Comparison of ENCODE assay signal across 8 cellular contexts in the genomic region with DNA sequence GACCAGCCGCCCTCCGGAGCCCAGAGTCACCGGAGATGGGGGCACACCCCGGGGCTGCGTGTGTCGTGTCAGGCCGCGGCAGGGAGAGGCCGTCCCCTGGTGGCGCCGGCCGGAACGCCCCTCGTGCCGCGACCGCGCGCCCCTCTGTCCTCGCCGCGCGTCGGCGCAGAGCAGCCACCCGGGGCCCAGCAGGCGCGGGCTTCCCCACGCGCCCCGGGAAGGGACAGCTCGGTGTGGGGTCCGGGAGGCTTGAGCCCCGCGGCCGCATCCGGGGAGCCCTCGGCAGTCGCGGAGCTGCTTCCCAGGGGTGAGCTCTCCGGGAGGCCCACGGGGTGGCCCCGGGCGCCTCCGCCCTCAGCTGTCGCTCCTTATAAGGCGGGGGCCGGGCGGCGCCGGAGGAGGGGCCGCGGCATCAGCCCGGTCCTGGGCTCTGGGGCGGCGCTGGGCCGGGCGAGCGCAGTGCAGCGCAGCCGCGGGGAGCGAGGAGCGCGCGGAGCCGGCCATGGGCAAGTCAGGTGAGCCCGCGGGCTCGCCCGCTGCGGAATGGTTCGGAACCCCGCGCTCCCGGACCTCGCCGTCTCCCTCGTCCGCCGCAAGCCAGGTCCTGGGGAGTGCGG. TPM values are rescaled to one million over a fixed set of nuclear protein-coding genes. Genes with fewer than 3 reads are reported as not detected.
DNase-seq lines count a peak whose midpoint lies in the region; TF ChIP-seq lines count a peak whose summit lies in the region.

A gene with protein sequence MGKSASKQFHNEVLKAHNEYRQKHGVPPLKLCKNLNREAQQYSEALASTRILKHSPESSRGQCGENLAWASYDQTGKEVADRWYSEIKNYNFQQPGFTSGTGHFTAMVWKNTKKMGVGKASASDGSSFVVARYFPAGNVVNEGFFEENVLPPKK (plus strand): TSS at position 457 of the 617 bp plus-strand sequence. CDS start 46 bp downstream, at position 503.

- peak; percentile 72 for TF ChIP-seq CTCF in HFFc6 (IDR thresholded peaks at IDR 0.05)
- TF ChIP-seq CTCF in chondrocyte (IDR thresholded peaks at IDR 0.05), result peak; percentile 66

- H3K4me3 Mint-ChIP-seq in HFFc6, result peak within 1 kb of the TSS; percentile 92
- H3K4me3 Mint-ChIP-seq in chondrocyte (ENCODE audit: unreplicated experiment), result peak within 1 kb of the TSS; percentile 99

- DNase-seq in NCI-H1417 (lab: John Stamatoyannopoulos, UW), result peak; percentile 9 to 55 (median 54)
- DNase-seq in NCI-H1417 treated with DMSO at 0.1 percent for 48 hours (lab: John Stamatoyannopoulos, UW), result no peak
- peak; percentile 37 for DNase-seq in HFFc6
- DNase-seq in NCI-H1048 (lab: John Stamatoyannopoulos, UW), result peak; percentile 18
- peak; percentile 68 for DNase-seq in activated CD4-positive, alpha-beta T cell treated with anti-CD3 and anti-CD28 coated beads for 1 hour
- DNase-seq in chondrocyte (ENCODE audit: low spot score), result no peak
- peak; percentile 81 for DNase-seq in kidney tubule cell (ENCODE audit: low spot score)
- DNase-seq in stimulated activated CD4-positive, alpha-beta T cell treated with anti-CD3 and anti-CD28 coated beads, Interleukin-1b, Interleukin-23, amount 100 ng/mL, for 1 hour (ENCODE audit: low read depth in 2 of 2), result peak; percentile 41 to 46

- no peaks in the 10 kb centered on the region for H3K9me3 Mint-ChIP-seq in HFFc6
- H3K9me3 Mint-ChIP-seq in chondrocyte (ENCODE audit: low read depth), result peaks cover 4% of the 10 kb centered on the region

- H3K36me3 Mint-ChIP-seq in HFFc6 (ENCODE audit: low read depth) (no peaks in the 10 kb centered on the region), chondrocyte (ENCODE audit: low read depth) (peaks cover 3% of the 10 kb centered on the region)

- H3K27ac Mint-ChIP-seq in HFFc6, result peak within 1 kb of the TSS; percentile 58
- H3K27ac Mint-ChIP-seq in chondrocyte (ENCODE audit: unreplicated experiment), result peak within 1 kb of the TSS; percentile 84

- H3K4me1 Mint-ChIP-seq in HFFc6 (ENCODE audit: low read depth), result peaks cover 33% of the 10 kb centered on the region
- peaks cover 60% of the 10 kb centered on the region for H3K4me1 Mint-ChIP-seq in chondrocyte (ENCODE audit: low read depth)

- H3K27me3 Mint-ChIP-seq in HFFc6 (ENCODE audit: insufficient read depth) (peaks cover 6% of the 10 kb centered on the region), chondrocyte (ENCODE audit: low read depth) (no peaks in the 10 kb centered on the region)

RNA-seq across cellular contexts. Expression of the gene that starts here (rescaled TPM):
- 10 to 100 TPM; 18.1 to 24.7 (median 23.4) TPM for total RNA-seq in HFFc6 (2021; fragmentation: NEBNext Ultra II Directional; extraction: Animal tissue kit (Norgen Biotek cat#: 25700))
- total RNA-seq in chondrocyte, result 101 to 110 TPM (median 102 TPM) in 3 replicates

Comparison
In these comparisons a context has a peak if more than half of its experiments do, and no peak if none do; other contexts are left out.
1. DNase-seq: peak in NCI-H1417 (3 of 3), HFFc6 (single experiment), NCI-H1048 (single experiment), activated CD4-positive, alpha-beta T cell treated with anti-CD3 and anti-CD28 coated beads for 1 hour (single experiment), kidney tubule cell (single experiment) and stimulated activated CD4-positive, alpha-beta T cell treated with anti-CD3 and anti-CD28 coated beads, Interleukin-1b, Interleukin-23, amount 100 ng/mL, for 1 hour (2 of 2); none in NCI-H1417 treated with DMSO at 0.1 percent for 48 hours (single experiment) and chondrocyte (single experiment).